ENCODE assay signal across 8 cellular contexts in genomic region chr7:73578342-73579124, GRCh38. TPM values are rescaled to one million over a fixed set of nuclear protein-coding genes. Genes with fewer than 3 reads are reported as not detected.
DNase-seq lines count a peak whose midpoint lies in the region; ATAC-seq lines count a peak whose summit lies in the region.

A gene with protein sequence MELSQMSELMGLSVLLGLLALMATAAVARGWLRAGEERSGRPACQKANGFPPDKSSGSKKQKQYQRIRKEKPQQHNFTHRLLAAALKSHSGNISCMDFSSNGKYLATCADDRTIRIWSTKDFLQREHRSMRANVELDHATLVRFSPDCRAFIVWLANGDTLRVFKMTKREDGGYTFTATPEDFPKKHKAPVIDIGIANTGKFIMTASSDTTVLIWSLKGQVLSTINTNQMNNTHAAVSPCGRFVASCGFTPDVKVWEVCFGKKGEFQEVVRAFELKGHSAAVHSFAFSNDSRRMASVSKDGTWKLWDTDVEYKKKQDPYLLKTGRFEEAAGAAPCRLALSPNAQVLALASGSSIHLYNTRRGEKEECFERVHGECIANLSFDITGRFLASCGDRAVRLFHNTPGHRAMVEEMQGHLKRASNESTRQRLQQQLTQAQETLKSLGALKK (minus strand): TSS chr7:73578579. CDS start chr7:73578549, 30 bp downstream.

- DNase-seq in COLO668 (lab: John Stamatoyannopoulos, UW; ENCODE audit: unreplicated experiment) (peak; percentile 99), HS-27A (ENCODE audit: low read depth) (peak; percentile 90), NK-92 (lab: John Stamatoyannopoulos, UW; ENCODE audit: unreplicated experiment) (peak; percentile 99), lung microvascular endothelial cell (ENCODE audit: low read depth in 2 of 2) (peak; percentile 98 to 99)
- peak; percentile 94 to 96 for DNase-seq in activated CD8-positive, alpha-beta memory T cell treated with anti-CD3 and anti-CD28 coated beads for 1 hour (ENCODE audit: extremely low read depth in 1 of 2, low read depth in 1 of 2)
- peak; percentile 99 for DNase-seq in effector CD4-positive, alpha-beta T cell
- DNase-seq in stimulated activated CD4-positive, alpha-beta T cell treated with anti-CD3 and anti-CD28 coated beads, TNF-alpha, amount 100 ng/mL, for 48 hours (ENCODE audit: low read depth in 3 of 3): peak; percentile 98 to 99 (median 98)

- ATAC-seq in GM19467 (IDR thresholded peaks at IDR 0.05; ENCODE audit: unreplicated experiment): peak; percentile 89

RNA-seq across cellular contexts. Expression of the gene that starts here (rescaled TPM):
- 37.0 and 40.7 TPM in 2 replicates for total RNA-seq in lung microvascular endothelial cell

Comparison
In these comparisons a context has a peak if more than half of its experiments do, and no peak if none do; other contexts are left out.
1. Peak in every context shown above with its lines: DNase-seq and ATAC-seq.